ENCODE assay signal across 8 cellular contexts in genomic region chr2:96739633-96740428, GRCh38. TPM values are rescaled to one million over a fixed set of nuclear protein-coding genes. Genes with fewer than 3 reads are reported as not detected.
A peak's percentile ranks its signal among the peaks of the same experiment; 100 is the strongest.
DNase-seq lines count a peak whose midpoint lies in the region; ATAC-seq, FAIRE-seq and TF ChIP-seq lines count a peak whose summit lies in the region.

A gene with protein sequence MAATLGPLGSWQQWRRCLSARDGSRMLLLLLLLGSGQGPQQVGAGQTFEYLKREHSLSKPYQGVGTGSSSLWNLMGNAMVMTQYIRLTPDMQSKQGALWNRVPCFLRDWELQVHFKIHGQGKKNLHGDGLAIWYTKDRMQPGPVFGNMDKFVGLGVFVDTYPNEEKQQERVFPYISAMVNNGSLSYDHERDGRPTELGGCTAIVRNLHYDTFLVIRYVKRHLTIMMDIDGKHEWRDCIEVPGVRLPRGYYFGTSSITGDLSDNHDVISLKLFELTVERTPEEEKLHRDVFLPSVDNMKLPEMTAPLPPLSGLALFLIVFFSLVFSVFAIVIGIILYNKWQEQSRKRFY (minus strand): TSS chr2:96740064. CDS start chr2:96740040, 24 bp downstream.

- peaks cover 38% of the 10 kb centered on the region for H3K4me1 Mint-ChIP-seq in activated CD8-positive, alpha-beta memory T cell treated with anti-CD3 and anti-CD28 coated beads, Interleukin-2, amount 10 ng/mL, durations not matched to agents 7 days and 5 days

- H3K23ac ChIP-seq in H1 (ENCODE audit: insufficient read length) (no peak within 1 kb of the TSS), mesenchymal stem cell (ENCODE audit: low read length in 2 of 2) (no peak within 1 kb of the TSS)

- H3K4me3 Mint-ChIP-seq in activated CD8-positive, alpha-beta memory T cell treated with anti-CD3 and anti-CD28 coated beads, Interleukin-2, amount 10 ng/mL, durations not matched to agents 7 days and 5 days, result peak within 1 kb of the TSS; percentile 97

- 0 out of 2 replicates have a peak within 1 kb of the TSS, but pooled peaks have one; percentile 52 for H2BK5ac ChIP-seq in H1 (ENCODE audit: low read depth, low read length)
- no peak within 1 kb of the TSS for H2BK5ac ChIP-seq in mesenchymal stem cell (ENCODE audit: low read depth, low read length, poor library complexity, severe bottlenecking)

- H3K79me2 ChIP-seq in H1 (ENCODE audit: control insufficient read depth in 1 of 2, insufficient read depth in 2 of 2, low read length in 2 of 2), result peaks cover 0 to 20% of the 10 kb centered on the region in 2 experiments; a peak in 2 of 4 replicates

- TF ChIP-seq RAD21 in H1 (IDR thresholded peaks at IDR 0.05 in 1 of 2, conservative IDR thresholded peaks at IDR 0.05 in 1 of 2; ENCODE audit: low read depth in 2 of 2, low read length in 2 of 2), result no peak

- 0 out of 2 replicates have a peak within 1 kb of the TSS, but pooled peaks have one; percentile 60 for H2BK12ac ChIP-seq in H1 (ENCODE audit: low read depth, low read length)
- peak within 1 kb of the TSS in 1 of 2 experiments; percentile 31 for H2BK12ac ChIP-seq in mesenchymal stem cell (ENCODE audit: low read length in 2 of 2)

- H3K18ac ChIP-seq in H1 (ENCODE audit: extremely low read depth, low read length), result no peak within 1 kb of the TSS
- H3K18ac ChIP-seq in mesenchymal stem cell (ENCODE audit: low read depth in 1 of 2, low read length in 2 of 2), result peak within 1 kb of the TSS; percentile 77 to 80

- WGBS in H1 (ENCODE audit: extremely low coverage in 1 of 2, insufficient coverage in 1 of 2, insufficient read length in 1 of 2, insufficient replicate concordance in 2 of 2, low coverage in 1 of 2, low lambda C conversion rate in 2 of 2, missing lambda C conversion rate in 1 of 2), 2 experiments, result 2% methylated on average over 40 of the region's 43 CpGs; no CpG with 5 or more reads in 1 of the 2 experiments
- under 1% methylated on average over 35 of the region's 43 CpGs for WGBS in mesenchymal stem cell

- no peaks in the 10 kb centered on the region for H3K36me3 Mint-ChIP-seq in activated CD8-positive, alpha-beta memory T cell treated with anti-CD3 and anti-CD28 coated beads, Interleukin-2, amount 10 ng/mL, durations not matched to agents 7 days and 5 days

- H3K36me3 ChIP-seq in H1 (ENCODE audit: control insufficient read depth in 2 of 4, insufficient read depth in 4 of 4, low read length in 3 of 4) (peaks cover 2 to 21% (median 9%) of the 10 kb centered on the region in 4 experiments; a peak in 7 of 8 replicates), mesenchymal stem cell (ENCODE audit: control insufficient read depth in 1 of 2, insufficient read depth in 2 of 2, low read depth in 1 of 2, low read length in 2 of 2) (peaks cover 4 to 22% of the 10 kb centered on the region in 2 experiments)

- H3K4me1 ChIP-seq in H1 (replicated peaks in 1 of 4; ENCODE audit: control insufficient read depth in 3 of 4, insufficient read depth in 4 of 4, low read length in 3 of 4) (peaks cover 0 to 3% (median 1%) of the 10 kb centered on the region in 4 experiments; a peak in 3 of 7 replicates), mesenchymal stem cell (ENCODE audit: control insufficient read depth, insufficient read depth, low read depth, low read length) (no peaks in the 10 kb centered on the region)

- H3K23me2 ChIP-seq in H1 (ENCODE audit: low read depth, low read length), result peaks cover 4% of the 10 kb centered on the region; the same call in 1 of the 2 replicates

- H3K27me3 ChIP-seq in H1 (replicated peaks in 1 of 4; ENCODE audit: control insufficient read depth in 3 of 4, extremely low read depth in 1 of 4, insufficient read depth in 3 of 4, low read length in 3 of 4) (no peaks in the 10 kb centered on the region), mesenchymal stem cell (ENCODE audit: control insufficient read depth in 1 of 2, insufficient read depth in 1 of 2, low read length in 2 of 2) (peaks cover 0 to 5% of the 10 kb centered on the region in 2 experiments)

- peak within 1 kb of the TSS; percentile 55 for H4K5ac ChIP-seq in H1 (ENCODE audit: insufficient read length, low read depth, low read length)

- H2BK120ac ChIP-seq in H1 (replicated peaks; ENCODE audit: low read depth, low read length) (no peak within 1 kb of the TSS), mesenchymal stem cell (ENCODE audit: low read depth, low read length) (no peak within 1 kb of the TSS)

- peaks cover 6% of the 10 kb centered on the region for H3K79me1 ChIP-seq in H1 (ENCODE audit: low read depth, low read length)
- peaks cover 31% of the 10 kb centered on the region for H3K79me1 ChIP-seq in mesenchymal stem cell (replicated peaks; ENCODE audit: low read length, poor library complexity, severe bottlenecking)

- H3K27ac ChIP-seq in H1 (ENCODE audit: low read depth, low read length), result peak within 1 kb of the TSS; percentile 53
- peak within 1 kb of the TSS; percentile 38 for H3K27ac ChIP-seq in mesenchymal stem cell (ENCODE audit: low read length, poor library complexity, severe bottlenecking)

- CTCF ChIA-PET in activated CD8-positive, alpha-beta memory T cell treated with anti-CD3 and anti-CD28 coated beads, Interleukin-2, amount 10 ng/mL, durations not matched to agents 7 days and 5 days (lab: Charles Lee), result interaction anchor here (3.6 kb wide), 1 partner anchor 21 kb away, joined by 14 read pairs; the partner anchor contains the start of gene CNNM4
- CTCF ChIA-PET in H1 (lab: Charles Lee; ENCODE audit: partially characterized antibody), result interaction anchor here (0.9 to 1.3 kb wide), 4 partner anchors 22 to 70 kb away, joined by 4 to 5 read pairs (median 4); no protein-coding TSS in a partner anchor

- peak within 1 kb of the TSS; percentile 87 for H3K27ac Mint-ChIP-seq in activated CD8-positive, alpha-beta memory T cell treated with anti-CD3 and anti-CD28 coated beads, Interleukin-2, amount 10 ng/mL, durations not matched to agents 7 days and 5 days

- H2AK5ac ChIP-seq in H1 (ENCODE audit: low read depth, low read length) (no peak within 1 kb of the TSS), mesenchymal stem cell (ENCODE audit: low read length, severe bottlenecking) (no peak within 1 kb of the TSS)

- peak; percentile 99 for ATAC-seq in GM21360 (IDR thresholded peaks at IDR 0.05; ENCODE audit: unreplicated experiment)
- ATAC-seq in activated CD8-positive, alpha-beta memory T cell treated with anti-CD3 and anti-CD28 coated beads, Interleukin-2, amount 10 ng/mL, durations not matched to agents 7 days and 5 days, result peak; percentile 100

- TF ChIP-seq POLR2A in H1 (IDR thresholded peaks at IDR 0.05; ENCODE audit: control extremely low read depth in 1 of 2, low read depth in 2 of 2, low read length in 2 of 2), result peak in 1 of 2 experiments; percentile 79; a peak in 1 of 3 replicates

- TF ChIP-seq CTCF in H1 (IDR thresholded peaks at IDR 0.05; ENCODE audit: control extremely low read depth in 1 of 3, insufficient read depth in 1 of 3, low read depth in 1 of 3, low read length in 3 of 3), result no peak

- peak within 1 kb of the TSS in 3 of 4 experiments; percentile 66 to 78 (median 73); a peak in 6 of 7 replicates for H3K9ac ChIP-seq in H1 (replicated peaks in 1 of 4; ENCODE audit: extremely low read depth in 1 of 4, low read depth in 3 of 4, low read length in 3 of 4)
- H3K9ac ChIP-seq in mesenchymal stem cell (ENCODE audit: low read length), result peak within 1 kb of the TSS; percentile 93

- POLR2A ChIA-PET in H1 (lab: Charles Lee; ENCODE audit: partially characterized antibody), result no interaction called here

- FAIRE-seq in H1 (lab: Jason Lieb, UNC), result no peak

- H4K8ac ChIP-seq in H1 (ENCODE audit: extremely low read depth, insufficient read depth, low read length), result peak within 1 kb of the TSS; percentile 96; the same call in 1 of the 2 replicates
- H4K8ac ChIP-seq in mesenchymal stem cell (ENCODE audit: low read length), result peak within 1 kb of the TSS; percentile 73

- H4K91ac ChIP-seq in H1 (replicated peaks; ENCODE audit: insufficient read length, low read length), result no peak within 1 kb of the TSS
- peak within 1 kb of the TSS; percentile 18 for H4K91ac ChIP-seq in mesenchymal stem cell (ENCODE audit: low read length)

- DNase-seq in COLO668 (lab: John Stamatoyannopoulos, UW; ENCODE audit: unreplicated experiment) (peak; percentile 96), HT1080 (ENCODE audit: low read depth) (peak; percentile 93), NOMO-1 treated with DMSO at 0.1 percent for 48 hours (lab: John Stamatoyannopoulos, UW; ENCODE audit: unreplicated experiment) (peak; percentile 97), H1 (ENCODE audit: low read depth in 1 of 2, low spot score in 2 of 2) (peak; percentile 85 to 92), mesenchymal stem cell (peak; percentile 98)
- DNase-seq in activated CD8-positive, alpha-beta memory T cell treated with anti-CD3 and anti-CD28 coated beads, Interleukin-2, amount 10 ng/mL, durations not matched to agents 7 days and 5 days, result peak; percentile 100
- peak; percentile 89 for DNase-seq in stimulated activated CD8-positive, alpha-beta memory T cell treated with anti-CD3 and anti-CD28 coated beads, Interleukin-12 subunit alpha, Interleukin-12 subunit beta, amount 100 ng/mL, for 4 hours (ENCODE audit: low read depth)

- no peak within 1 kb of the TSS for H3K14ac ChIP-seq in H1 (ENCODE audit: insufficient read length)
- H3K14ac ChIP-seq in mesenchymal stem cell (ENCODE audit: low read length in 2 of 2), result peak within 1 kb of the TSS in 1 of 2 experiments; percentile 6

- H3K9me3 Mint-ChIP-seq in activated CD8-positive, alpha-beta memory T cell treated with anti-CD3 and anti-CD28 coated beads, Interleukin-2, amount 10 ng/mL, durations not matched to agents 7 days and 5 days (ENCODE audit: low read depth), result no peaks in the 10 kb centered on the region

- H3K4me2 ChIP-seq in H1 (ENCODE audit: insufficient read depth in 1 of 2, low read depth in 2 of 2, low read length in 2 of 2) (peak within 1 kb of the TSS; percentile 79 to 87), mesenchymal stem cell (ENCODE audit: low read length, poor library complexity, severe bottlenecking) (peak within 1 kb of the TSS; percentile 75)

- H4K20me1 ChIP-seq in H1 (replicated peaks in 1 of 2; ENCODE audit: control insufficient read depth in 1 of 2, insufficient read depth in 2 of 2, low read length in 2 of 2), result no peaks in the 10 kb centered on the region

- H2BK15ac ChIP-seq in H1 (ENCODE audit: low read length), result no peak within 1 kb of the TSS
- no peak within 1 kb of the TSS for H2BK15ac ChIP-seq in mesenchymal stem cell (ENCODE audit: low read depth, poor library complexity, severe bottlenecking)

- no peaks in the 10 kb centered on the region for H3K27me3 Mint-ChIP-seq in activated CD8-positive, alpha-beta memory T cell treated with anti-CD3 and anti-CD28 coated beads, Interleukin-2, amount 10 ng/mL, durations not matched to agents 7 days and 5 days

- H3K56ac ChIP-seq in H1 (replicated peaks; ENCODE audit: insufficient read length, low read depth, low read length), result no peak within 1 kb of the TSS

- no peak for TF ChIP-seq EP300 in H1 (IDR thresholded peaks at IDR 0.05; ENCODE audit: borderline replicate concordance in 1 of 2, low read depth in 2 of 2, low read length in 2 of 2)

- H3K4me3 ChIP-seq in H1 (ENCODE audit: extremely low read depth in 1 of 4, insufficient read depth in 2 of 4, low read depth in 3 of 4, low read length in 4 of 4) (peak within 1 kb of the TSS; percentile 66 to 97 (median 77)), mesenchymal stem cell (ENCODE audit: insufficient read depth in 1 of 2, low read depth in 1 of 2, low read length in 2 of 2) (peak within 1 kb of the TSS; percentile 94 to 95)

- H3K9me3 ChIP-seq in H1 (ENCODE audit: insufficient read depth in 2 of 2, low read depth in 1 of 2, low read length in 1 of 2), result no peaks in the 10 kb centered on the region
- H3K9me3 ChIP-seq in mesenchymal stem cell (ENCODE audit: control insufficient read depth, low read length), result no peaks in the 10 kb centered on the region

- H3K4ac ChIP-seq in H1 (replicated peaks; ENCODE audit: insufficient read length, low read depth, low read length), result no peak within 1 kb of the TSS
- peak within 1 kb of the TSS; percentile 42 to 70 for H3K4ac ChIP-seq in mesenchymal stem cell (ENCODE audit: low read depth in 1 of 2, low read length in 2 of 2)

- H2AFZ ChIP-seq in H1 (ENCODE audit: low read length), result peak within 1 kb of the TSS; percentile 87; the same call in 1 of the 2 replicates
- H2AFZ ChIP-seq in mesenchymal stem cell (ENCODE audit: low read depth, low read length), result peak within 1 kb of the TSS; percentile 54

- H2BK20ac ChIP-seq in H1 (ENCODE audit: low read length), result no peak within 1 kb of the TSS

RNA-seq across cellular contexts. Expression of the gene that starts here (rescaled TPM):
- 7.5 and 7.7 TPM in 2 replicates for total RNA-seq in HT1080 (2014; rRNA removed; shearing (Covaris generic))
- polyA plus RNA-seq in HT1080 (2015; cell fraction: cytosol; rRNA removed), result 6.0 and 7.4 TPM in 2 replicates
- 8.5 and 9.1 TPM in 2 replicates for polyA plus RNA-seq in HT1080 (2015; cell fraction: nucleus; rRNA removed)
- 1 to 10 TPM; 7.3 to 7.5 TPM for total RNA-seq in activated CD8-positive, alpha-beta memory T cell treated with anti-CD3 and anti-CD28 coated beads, Interleukin-2, amount 10 ng/mL, durations not matched to agents 7 days and 5 days
- total RNA-seq in H1 (2021; fragmentation: NEBNext Ultra II Directional; extraction: Animal tissue kit (Norgen Biotek cat#: 25700)), result 14.3 and 15.7 TPM in 2 replicates
- polyA plus RNA-seq in H1 (2011; rRNA removed), result 11.1 and 17.6 TPM in 2 replicates
- polyA plus RNA-seq in H1 (2011; cell fraction: cytosol; rRNA removed), result 17.3 TPM
- 14.4 TPM for polyA plus RNA-seq in H1 (2011; cell fraction: nucleus; rRNA removed)
- 15.9 to 19.5 TPM (median 18.1 TPM) in 4 replicates for polyA plus RNA-seq in H1 (2012, experiment 1 of 2)
- 17.5 TPM for polyA plus RNA-seq in H1 (2012, experiment 2 of 2)
- polyA plus RNA-seq in H1 (2013, experiment 1 of 2), result 18.3 TPM
- 21.0 TPM for polyA plus RNA-seq in H1 (2013, experiment 2 of 2)
- polyA minus RNA-seq in H1 (2011; rRNA and poly(A)+ RNA removed), result 20.1 and 25.3 TPM in 2 replicates
- polyA minus RNA-seq in H1 (2011; cell fraction: cytosol; rRNA and poly(A)+ RNA removed), result 7.6 TPM
- polyA minus RNA-seq in H1 (2011; cell fraction: nucleus; rRNA and poly(A)+ RNA removed), result 9.3 TPM
- 18.5 TPM for polyA plus RNA-seq in mesenchymal stem cell (2013, experiment 1 of 2)
- polyA plus RNA-seq in mesenchymal stem cell (2013, experiment 2 of 2), result 19.6 TPM

Comparison
In these comparisons a context has a peak if more than half of its experiments do, and no peak if none do; other contexts are left out.
1. Peak in every context shown above with its lines: DNase-seq, ATAC-seq, H3K4me3 ChIP-seq and H3K27ac ChIP-seq.